ENCODE assay signal across 14 cellular contexts in the genomic region with DNA sequence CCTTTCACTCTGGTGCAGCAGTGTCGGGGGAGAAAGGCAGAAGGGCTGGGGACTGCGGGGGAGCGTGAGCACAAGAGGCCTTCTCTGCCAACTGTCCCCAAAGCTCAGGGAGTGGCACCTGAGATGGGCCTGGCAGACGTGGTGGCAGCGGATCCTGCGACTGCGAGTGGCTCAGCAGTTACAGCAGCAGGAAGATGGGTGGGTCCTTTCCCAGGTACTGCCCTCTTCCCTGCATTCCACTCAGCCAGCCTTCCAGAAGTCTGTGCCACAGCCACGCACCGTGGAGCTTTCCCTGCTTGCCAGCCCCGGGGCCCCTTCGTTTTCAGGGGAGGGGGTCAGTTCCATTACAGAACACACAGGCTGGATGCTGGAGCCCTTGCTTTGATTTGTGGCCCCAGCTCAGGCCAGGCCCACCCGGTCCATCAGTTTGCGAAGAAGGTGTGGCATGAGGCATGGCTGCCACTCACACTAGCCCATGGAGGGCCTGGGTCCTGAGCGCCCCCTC. TPM values are rescaled to one million over a fixed set of nuclear protein-coding genes. Genes with fewer than 3 reads are reported as not detected.
DNase-seq lines count a peak whose midpoint lies in the region; ATAC-seq lines count a peak whose summit lies in the region.
"Had no signal": no experiment of that assay in that cellular context is flagged by ENCODE, and none has a peak within 500 bp of the region (broad histone marks: within the 10 kb centered on the region; RNA-seq: fewer than 3 reads in every experiment).

No MANE protein-coding gene starts in this region.

- ATAC-seq in activated T-helper 17 cell treated with anti-CD3 and anti-CD28 coated beads, Interleukin-2, amount 50 U/mL, for 72 hours (replicated peaks): no peak
- ATAC-seq in GM19463 (IDR thresholded peaks at IDR 0.05; ENCODE audit: unreplicated experiment): no peak
- ATAC-seq: SK-N-SH treated with all-trans-retinoic acid at 6 μM for 48 hours had no signal

- peak overlapping the region in 7 of 11 experiments; percentile 81 to 96 (median 90); a peak in 12 of 22 replicates for H3K4me2 ChIP-seq in BLaER1 treated with 17β-estradiol and CSF1 and Interleukin-3, amounts not matched to agents 10 nM and 100 nM

- H3K4me1 Mint-ChIP-seq in activated T-helper 17 cell treated with anti-CD3 and anti-CD28 coated beads, Interleukin-2, amount 50 U/mL, for 72 hours: no peaks in the 10 kb centered on the region

- no peaks in the 10 kb centered on the region for H3K9me3 Mint-ChIP-seq in activated T-helper 17 cell treated with anti-CD3 and anti-CD28 coated beads, Interleukin-2, amount 50 U/mL, for 72 hours
- H3K9me3 Mint-ChIP-seq: naive B cell, type B pancreatic cell had no signal

- H3K36me3 Mint-ChIP-seq in activated T-helper 17 cell treated with anti-CD3 and anti-CD28 coated beads, Interleukin-2, amount 50 U/mL, for 72 hours (ENCODE audit: low read depth): peaks cover 7% of the 10 kb centered on the region
- H3K36me3 Mint-ChIP-seq: activated naive CD8-positive, alpha-beta T cell had no signal

- no peaks in the 10 kb centered on the region for H3K27me3 ChIP-seq in BLaER1 treated with 17β-estradiol and CSF1 and Interleukin-3, amounts not matched to agents 10 nM and 100 nM
- H3K27me3 ChIP-seq in layer of hippocampus (ENCODE audit: control insufficient read depth, insufficient read depth, low read length) (no peaks in the 10 kb centered on the region), skeletal muscle tissue (ENCODE audit: control insufficient read depth in 3 of 3, insufficient read depth in 3 of 3, low read length in 3 of 3) (no peaks in the 10 kb centered on the region)

- H3K36me3 ChIP-seq in BLaER1 treated with 17β-estradiol and CSF1 and Interleukin-3, amounts not matched to agents 10 nM and 100 nM: peaks cover 3 to 40% (median 15%) of the 10 kb centered on the region in 11 experiments; a peak in 18 of 22 replicates
- peaks cover 18 to 23% (median 19%) of the 10 kb centered on the region in 3 donors for H3K36me3 ChIP-seq in skeletal muscle tissue (ENCODE audit: control insufficient read depth in 3 of 3, insufficient read depth in 3 of 3, low read length in 3 of 3)

- H3K27ac ChIP-seq in BLaER1 treated with 17β-estradiol and CSF1 and Interleukin-3, amounts not matched to agents 10 nM and 100 nM: peak overlapping the region; percentile 19 to 95 (median 78); a peak in 18 of 22 replicates
- H3K27ac ChIP-seq in caudate nucleus (ENCODE audit: low read depth, low read length) (peak overlapping the region; percentile 91), layer of hippocampus (ENCODE audit: low read depth, low read length) (peak overlapping the region; percentile 89), skeletal muscle tissue (ENCODE audit: low read depth, low read length) (peak overlapping the region; percentile 99)

- H3K9me3 ChIP-seq in BLaER1 treated with 17β-estradiol and CSF1 and Interleukin-3, amounts not matched to agents 10 nM and 100 nM (replicated peaks in 1 of 11): no peaks in the 10 kb centered on the region
- no peaks in the 10 kb centered on the region for H3K9me3 ChIP-seq in skeletal muscle tissue (ENCODE audit: control insufficient read depth in 3 of 3, low read length in 3 of 3)

- DNase-seq in caudate nucleus (lab: John Stamatoyannopoulos, UW): no peak
- DNase-seq in SW 1271 (lab: John Stamatoyannopoulos, UW): no peak
- DNase-seq in activated effector memory CD4-positive, alpha-beta T cell treated with anti-CD3 and anti-CD28 coated beads, Interleukin-2, amount 50 U/mL, for 16 hours: no peak
- DNase-seq: dermis blood vessel endothelial cell, naive B cell, small intestine had no signal

- H3K27ac Mint-ChIP-seq in activated T-helper 17 cell treated with anti-CD3 and anti-CD28 coated beads, Interleukin-2, amount 50 U/mL, for 72 hours: no peak overlapping the region
- H3K27ac Mint-ChIP-seq: activated naive CD8-positive, alpha-beta T cell; type B pancreatic cell had no signal

- no peaks in the 10 kb centered on the region for H3K27me3 Mint-ChIP-seq in activated T-helper 17 cell treated with anti-CD3 and anti-CD28 coated beads, Interleukin-2, amount 50 U/mL, for 72 hours
- H3K27me3 Mint-ChIP-seq: activated naive CD8-positive, alpha-beta T cell; naive B cell; type B pancreatic cell had no signal

- no peak overlapping the region for H3K4me3 ChIP-seq in BLaER1 treated with 17β-estradiol and CSF1 and Interleukin-3, amounts not matched to agents 10 nM and 100 nM
- H3K4me3 ChIP-seq in skeletal muscle tissue (ENCODE audit: low read length in 3 of 3): peak overlapping the region; percentile 58 to 78 (median 62)

- peaks cover 58 to 93% (median 82%) of the 10 kb centered on the region in 10 experiments for H3K4me1 ChIP-seq in BLaER1 treated with 17β-estradiol and CSF1 and Interleukin-3, amounts not matched to agents 10 nM and 100 nM
- peaks cover 75 to 85% (median 82%) of the 10 kb centered on the region in 3 donors for H3K4me1 ChIP-seq in skeletal muscle tissue (ENCODE audit: control insufficient read depth in 3 of 3, insufficient read depth in 3 of 3, low read length in 3 of 3)

- H4K20me1 ChIP-seq in BLaER1 treated with 17β-estradiol and CSF1 and Interleukin-3, amounts not matched to agents 10 nM and 100 nM: no peaks in the 10 kb centered on the region; a peak in 1 of 22 replicates

- H3K9ac ChIP-seq in BLaER1 treated with 17β-estradiol and CSF1 and Interleukin-3, amounts not matched to agents 10 nM and 100 nM: peak overlapping the region in 9 of 11 experiments; percentile 12 to 77 (median 68); a peak in 13 of 22 replicates
- peak overlapping the region; percentile 74 to 84 (median 78) for H3K9ac ChIP-seq in skeletal muscle tissue (ENCODE audit: low read depth in 1 of 3, low read length in 3 of 3)

- no peak overlapping the region for H3K4me3 Mint-ChIP-seq in activated T-helper 17 cell treated with anti-CD3 and anti-CD28 coated beads, Interleukin-2, amount 50 U/mL, for 72 hours
- H3K4me3 Mint-ChIP-seq: activated naive CD8-positive, alpha-beta T cell; naive B cell; type B pancreatic cell had no signal

RNA-seq across cellular contexts. Expression of gene MTHFR, which starts 17.2 kb away (rescaled TPM):
- total RNA-seq in skeletal muscle tissue: 43.3 TPM
- 10 to 100 TPM; 13.3 to 16.2 TPM for total RNA-seq in activated T-helper 17 cell treated with anti-CD3 and anti-CD28 coated beads, Interleukin-2, amount 50 U/mL, for 72 hours

RNA-seq across cellular contexts. Expression of gene CLCN6, which starts 17.4 kb away (rescaled TPM):
- 3.7 TPM for total RNA-seq in skeletal muscle tissue
- 10 to 100 TPM; 11.3 to 18.2 TPM for total RNA-seq in activated T-helper 17 cell treated with anti-CD3 and anti-CD28 coated beads, Interleukin-2, amount 50 U/mL, for 72 hours

RNA-seq across cellular contexts. Expression of gene C1orf167, which starts 26.6 kb away (rescaled TPM):
- total RNA-seq in skeletal muscle tissue: 6.8 TPM
- not detected for total RNA-seq in activated T-helper 17 cell treated with anti-CD3 and anti-CD28 coated beads, Interleukin-2, amount 50 U/mL, for 72 hours
- total RNA-seq: dermis blood vessel endothelial cell had no signal

RNA-seq across cellular contexts. Expression of gene AGTRAP, which starts 52.7 kb away (rescaled TPM):
- 15.7 TPM for total RNA-seq in skeletal muscle tissue
- 10 to 100 TPM in 1 of 2 donors, 1 to 10 TPM in 1; 7.5 to 14.3 TPM for total RNA-seq in activated T-helper 17 cell treated with anti-CD3 and anti-CD28 coated beads, Interleukin-2, amount 50 U/mL, for 72 hours

RNA-seq across cellular contexts. Expression of gene NPPA, which starts 59.0 kb away (rescaled TPM):
- 4.2 TPM for total RNA-seq in skeletal muscle tissue
- total RNA-seq in activated T-helper 17 cell treated with anti-CD3 and anti-CD28 coated beads, Interleukin-2, amount 50 U/mL, for 72 hours: not detected
- total RNA-seq: dermis blood vessel endothelial cell had no signal

Comparison
In these comparisons a context has a peak if more than half of its experiments do, and no peak if none do; other contexts are left out.
1. H3K4me3 ChIP-seq: peak in skeletal muscle tissue (3 of 3); none in BLaER1 treated with 17β-estradiol and CSF1 and Interleukin-3, amounts not matched to agents 10 nM and 100 nM (0 of 10).
2. Peak in every context shown above with its lines, with median percentiles within 50 percentile points of each other: H3K27ac ChIP-seq.